In genomic region chr5:181159286-181160143, GRCh38 we compare ENCODE assay signal across 8 cellular contexts. TPM values are rescaled to one million over a fixed set of nuclear protein-coding genes. Genes with fewer than 3 reads are reported as not detected.
A peak's percentile ranks its signal among the peaks of the same experiment; 100 is the strongest.
DNase-seq lines count a peak whose midpoint lies in the region; ATAC-seq and TF ChIP-seq lines count a peak whose summit lies in the region.

No MANE protein-coding gene starts in this region.

- H3K4me3 ChIP-seq in Caco-2 (ENCODE audit: low read depth, low read length) (no peak overlapping the region), HUES64 (ENCODE audit: low read length) (no peak overlapping the region), OCI-LY3 (ENCODE audit: low read length) (peak overlapping the region; percentile 88)

- H4K20me1 ChIP-seq in OCI-LY3 (ENCODE audit: insufficient read depth, low read length), result no peaks in the 10 kb centered on the region

- H3K4me3 Mint-ChIP-seq in Caco-2 (ENCODE audit: unreplicated experiment), result peak overlapping the region; percentile 22
- H3K4me3 Mint-ChIP-seq in naive thymus-derived CD8-positive, alpha-beta T cell, result peak overlapping the region; percentile 56 to 90 (median 78)

- 0 out of 2 replicates have a peak overlapping the region, but pooled peaks have one; percentile 72 for H2AFZ ChIP-seq in OCI-LY3 (ENCODE audit: low read depth, low read length)

- H3K9ac ChIP-seq in HUES64 (ENCODE audit: low read depth, low read length) (no peak overlapping the region), OCI-LY3 (ENCODE audit: low read length) (peak overlapping the region; percentile 81)

- H3K79me2 ChIP-seq in OCI-LY3 (ENCODE audit: low read length), result no peaks in the 10 kb centered on the region

- TF ChIP-seq CTCF in Caco-2 (IDR thresholded peaks at IDR 0.05; ENCODE audit: insufficient read depth in 1 of 2, low read depth in 1 of 2, low read length in 1 of 2, severe bottlenecking in 1 of 2, unreplicated experiment in 1 of 2) (peak; percentile 92 to 93), OCI-LY3 (IDR thresholded peaks at IDR 0.05; ENCODE audit: low read depth, low read length) (peak; percentile 88)

- intact Hi-C loops in Caco-2 (cut with micrococcal nuclease; ENCODE audit: unreplicated experiment), result loop anchor here (1.0 to 10.0 kb wide), 4 partner anchors 14 to 375 kb away; no protein-coding TSS in a partner anchor

- CTCF ChIA-PET in Caco-2 (lab: Charles Lee), result interaction anchor here (0.6 to 1.6 kb wide), 2 partner anchors 25 to 101 kb away, joined by 3 to 6 read pairs; partner anchors contain the start of gene TRIM52

- POLR2A ChIA-PET in Caco-2 (lab: Charles Lee), result no interaction called here
- POLR2A ChIA-PET in naive thymus-derived CD8-positive, alpha-beta T cell (lab: Charles Lee), result interaction anchor here (0.6 to 1.4 kb wide), 9 partner anchors 27 to 347 kb away, joined by 3 to 7 read pairs (median 4); partner anchors contain the start of gene TRIM52

- peaks cover 3% of the 10 kb centered on the region for H3K27me3 Mint-ChIP-seq in Caco-2 (ENCODE audit: insufficient read depth, unreplicated experiment)
- H3K27me3 Mint-ChIP-seq in naive thymus-derived CD8-positive, alpha-beta T cell, result peaks cover 0 to 26% (median 3%) of the 10 kb centered on the region in 5 donors

- ATAC-seq in GM21447 (IDR thresholded peaks at IDR 0.05; ENCODE audit: unreplicated experiment), result peak; percentile 72
- ATAC-seq in naive thymus-derived CD8-positive, alpha-beta T cell, result peak; percentile 68 to 71

- DNase-seq in Caco-2 (peak; percentile 89 to 93), activated T-cell treated with anti-CD3 and anti-CD28 coated beads for 1 hour (ENCODE audit: low read depth) (peak; percentile 98), erythroblast (lab: John Stamatoyannopoulos, UW) (peak; percentile 85 to 94)
- DNase-seq in naive thymus-derived CD8-positive, alpha-beta T cell, result peak; percentile 80 to 95 (median 90)
- peak; percentile 78 to 91 (median 87) for DNase-seq in stimulated activated naive CD4-positive, alpha-beta T cell (lab: John Stamatoyannopoulos, UW)

- peaks cover 7% of the 10 kb centered on the region for H3K4me1 Mint-ChIP-seq in Caco-2 (ENCODE audit: low read depth, unreplicated experiment)
- peaks cover 15 to 39% (median 18%) of the 10 kb centered on the region in 4 donors for H3K4me1 Mint-ChIP-seq in naive thymus-derived CD8-positive, alpha-beta T cell

- no TSS peak for BruUV-seq in Caco-2 (replicated peaks; lab: Mats Ljungman, UMichigan)

- H3K36me3 ChIP-seq in Caco-2 (ENCODE audit: control insufficient read depth, insufficient read depth, low read length), result no peaks in the 10 kb centered on the region
- H3K36me3 ChIP-seq in HUES64 (ENCODE audit: insufficient read depth, low read length), result no peaks in the 10 kb centered on the region
- H3K36me3 ChIP-seq in OCI-LY3 (replicated peaks; ENCODE audit: low read depth, low read length), result no peaks in the 10 kb centered on the region

- peak overlapping the region; percentile 70 for H3K27ac Mint-ChIP-seq in Caco-2 (ENCODE audit: unreplicated experiment)
- H3K27ac Mint-ChIP-seq in naive thymus-derived CD8-positive, alpha-beta T cell, result peak overlapping the region; percentile 23 to 99 (median 96)

- H3K4me1 ChIP-seq in Caco-2, result peaks cover 11% of the 10 kb centered on the region
- peaks cover 4% of the 10 kb centered on the region for H3K4me1 ChIP-seq in HUES64 (ENCODE audit: insufficient read depth, low read length)
- H3K4me1 ChIP-seq in OCI-LY3 (ENCODE audit: low read length), result peaks cover 42% of the 10 kb centered on the region

- H3K36me3 Mint-ChIP-seq in Caco-2 (ENCODE audit: insufficient read depth, unreplicated experiment), result peaks cover 4% of the 10 kb centered on the region
- H3K36me3 Mint-ChIP-seq in naive thymus-derived CD8-positive, alpha-beta T cell, result peaks cover 0 to 2% (median 0%) of the 10 kb centered on the region in 3 donors

- peak overlapping the region; percentile 88; the same call in 1 of the 2 replicates for H3K27ac ChIP-seq in HUES64 (ENCODE audit: low read depth, low read length)
- peak overlapping the region; percentile 85 for H3K27ac ChIP-seq in OCI-LY3 (ENCODE audit: low read length)

- H3K9me3 Mint-ChIP-seq in Caco-2 (ENCODE audit: unreplicated experiment), result no peaks in the 10 kb centered on the region
- no peaks in the 10 kb centered on the region for H3K9me3 Mint-ChIP-seq in naive thymus-derived CD8-positive, alpha-beta T cell

- TF ChIP-seq POLR2A in erythroblast (IDR thresholded peaks at IDR 0.05; ENCODE audit: low read length), result no peak

- H3K9me3 ChIP-seq in Caco-2 (no peaks in the 10 kb centered on the region), HUES64 (ENCODE audit: insufficient read depth, low read depth, low read length) (no peaks in the 10 kb centered on the region), OCI-LY3 (ENCODE audit: insufficient read depth, low read length) (no peaks in the 10 kb centered on the region)

- peak overlapping the region; percentile 100 for H3K4me2 ChIP-seq in OCI-LY3 (ENCODE audit: low read length)

- H3K27me3 ChIP-seq in Caco-2 (replicated peaks; ENCODE audit: control insufficient read depth, insufficient read depth, low read length) (no peaks in the 10 kb centered on the region), HUES64 (ENCODE audit: insufficient read depth, low read length) (peaks cover 14% of the 10 kb centered on the region; the same call in 1 of the 2 replicates), OCI-LY3 (ENCODE audit: low read depth, low read length) (no peaks in the 10 kb centered on the region)

- WGBS in HUES64, result 56% methylated on average over 19 of the region's 20 CpGs

RNA-seq across cellular contexts. Expression of gene OR2V2, which starts 12.1 kb away (rescaled TPM):
- total RNA-seq in Caco-2 (2022), result not detected in 2 replicates
- not detected for polyA plus RNA-seq in HUES64 (2013, experiment 1 of 2)
- polyA plus RNA-seq in HUES64 (2013, experiment 2 of 2), result not detected
- not detected for total RNA-seq in naive thymus-derived CD8-positive, alpha-beta T cell
- polyA plus RNA-seq in naive thymus-derived CD8-positive, alpha-beta T cell, result not detected

RNA-seq across cellular contexts. Expression of gene OR2V1, which starts 28.5 kb away (rescaled TPM):
- not detected in 2 replicates for total RNA-seq in Caco-2 (2022)
- not detected for polyA plus RNA-seq in HUES64 (2013, experiment 1 of 2)
- not detected for polyA plus RNA-seq in HUES64 (2013, experiment 2 of 2)
- not detected for total RNA-seq in naive thymus-derived CD8-positive, alpha-beta T cell
- polyA plus RNA-seq in naive thymus-derived CD8-positive, alpha-beta T cell, result not detected

RNA-seq across cellular contexts. Expression of gene TRIM7, which starts 45.5 kb away (rescaled TPM):
- total RNA-seq in Caco-2 (2022), result 0.86 and 1.0 TPM in 2 replicates
- polyA plus RNA-seq in HUES64 (2013, experiment 1 of 2), result not detected
- 0.25 TPM for polyA plus RNA-seq in HUES64 (2013, experiment 2 of 2)
- 1 to 10 TPM; 3.7 to 4.2 TPM for total RNA-seq in naive thymus-derived CD8-positive, alpha-beta T cell
- polyA plus RNA-seq in naive thymus-derived CD8-positive, alpha-beta T cell, result under 1 TPM in 1 of 3 donors, not detected in 2; 0.40 TPM
